Comparison of ENCODE assay signal across 7 cellular contexts in genomic region chr10:91776266-91776665, GRCh38.
"Had no signal": no experiment of that assay in that cellular context is flagged by ENCODE, and none has a peak within 500 bp of the region (broad histone marks: within the 10 kb centered on the region; RNA-seq: fewer than 3 reads in every experiment).

No MANE protein-coding gene starts in this region.

- H3K4me3 Mint-ChIP-seq: IgD-negative memory B cell had no signal

- H3K27ac Mint-ChIP-seq: IgD-negative memory B cell had no signal

- H3K36me3 Mint-ChIP-seq: IgD-negative memory B cell had no signal

- H3K9me3 Mint-ChIP-seq: IgD-negative memory B cell had no signal

- ATAC-seq: HepG2, K562 had no signal

- H3K4me3 ChIP-seq: K562 had no signal

- H3K27ac ChIP-seq: HL-60 had no signal

- DNase-seq: IMR-90, KBM-7, KG1 had no signal
